In genomic region chr5:172342907-172343306, GRCh38 we compare ENCODE assay signal across 14 cellular contexts. TPM values are rescaled to one million over a fixed set of nuclear protein-coding genes. Genes with fewer than 3 reads are reported as not detected.
DNase-seq lines count a peak whose midpoint lies in the region; TF ChIP-seq lines count a peak whose summit lies in the region.
"Had no signal": no experiment of that assay in that cellular context is flagged by ENCODE, and none has a peak within 500 bp of the region (broad histone marks: within the 10 kb centered on the region; RNA-seq: fewer than 3 reads in every experiment).

No MANE protein-coding gene starts in this region.

- H3K4me3 Mint-ChIP-seq in brain = no peak overlapping the region
- H3K4me3 Mint-ChIP-seq: CD14-positive monocyte had no signal

- H3F3A ChIP-seq in neural cell (ENCODE audit: insufficient read depth, low read length, poor library complexity, severe bottlenecking) = no peaks in the 10 kb centered on the region

- POLR2A ChIA-PET in HEK293T (lab: Yijun Ruan, JAX) = no interaction called here

- H3K27me3 ChIP-seq in BE2C (no peaks in the 10 kb centered on the region), neural cell (ENCODE audit: insufficient read depth, low read depth, low read length) (no peaks in the 10 kb centered on the region)

- H3K36me3 Mint-ChIP-seq in brain = peaks cover 78% of the 10 kb centered on the region
- H3K36me3 Mint-ChIP-seq: CD14-positive monocyte had no signal

- TF ChIP-seq EP300 in neural cell (conservative IDR thresholded peaks at IDR 0.05; ENCODE audit: poor library complexity, severe bottlenecking) = no peak

- no peak overlapping the region for H2AFZ ChIP-seq in neural cell (ENCODE audit: low read depth, low read length)

- no peak for TF ChIP-seq RAD21 in neural cell (conservative IDR thresholded peaks at IDR 0.05)

- H3K79me2 ChIP-seq in neural cell (replicated peaks; ENCODE audit: insufficient read depth, low read length) = no peaks in the 10 kb centered on the region

- DNase-seq in BE2C = peak; percentile 39
- no peak for DNase-seq in HEK293T (ENCODE audit: extremely low spot score)
- DNase-seq in kidney glomerular epithelial cell (lab: John Stamatoyannopoulos, UW) = no peak
- no peak for DNase-seq in stimulated activated CD4-positive, alpha-beta T cell treated with anti-CD3 and anti-CD28 coated beads, Interleukin-2, amount 100 ng/mL, for 24 hours
- DNase-seq in Kasumi-1 (lab: John Stamatoyannopoulos, UW) = no peak
- DNase-seq: COR-L47, GOT3, KBM-7, NCI-H1694, NCI-H82, SW 1271 had no signal

- no peaks in the 10 kb centered on the region for H3K27me3 Mint-ChIP-seq in brain

- H3K27ac ChIP-seq in neural cell (ENCODE audit: low read length) = no peak overlapping the region

- CTCF ChIA-PET in HEK293T (lab: Yijun Ruan, JAX) = interaction anchor here (0.7 kb wide), 1 partner anchor 9 kb away, joined by 3 read pairs; no protein-coding TSS in a partner anchor

- H3K4me3 ChIP-seq in BE2C (ENCODE audit: low read depth, low read length) (no peak overlapping the region), neural cell (ENCODE audit: low read length) (no peak overlapping the region)

- TF ChIP-seq CTCF in BE2C (IDR thresholded peaks at IDR 0.05; ENCODE audit: low read depth, low read length) = no peak
- no peak for TF ChIP-seq CTCF in brain (conservative IDR thresholded peaks at IDR 0.05)
- TF ChIP-seq CTCF in neural cell (IDR thresholded peaks at IDR 0.05; ENCODE audit: poor library complexity, severe bottlenecking) = no peak

- no peaks in the 10 kb centered on the region for H3K9me3 Mint-ChIP-seq in brain
- H3K9me3 Mint-ChIP-seq: CD14-positive monocyte had no signal

- H3K4me2 ChIP-seq in neural cell (ENCODE audit: low read length) = no peak overlapping the region

- H3K4me1 Mint-ChIP-seq in brain = no peaks in the 10 kb centered on the region
- H3K4me1 Mint-ChIP-seq: CD14-positive monocyte had no signal

- H3K9me2 ChIP-seq in neural cell (ENCODE audit: insufficient read depth, low read length) = no peaks in the 10 kb centered on the region

- no peaks in the 10 kb centered on the region for H4K20me1 ChIP-seq in neural cell (ENCODE audit: insufficient read depth)

- peak overlapping the region in 3 of 5 experiments; percentile 18 to 85 (median 57) for H3K27ac Mint-ChIP-seq in brain

- H3K4me1 ChIP-seq in BE2C = no peaks in the 10 kb centered on the region

- H3K9me3 ChIP-seq in BE2C (no peaks in the 10 kb centered on the region), neural cell (ENCODE audit: low read length) (no peaks in the 10 kb centered on the region)

- no peaks in the 10 kb centered on the region for H3K36me3 ChIP-seq in BE2C
- H3K36me3 ChIP-seq in neural cell (ENCODE audit: insufficient read depth, low read length) = peaks cover 14% of the 10 kb centered on the region

- H3K9ac ChIP-seq in neural cell (ENCODE audit: low read length) = no peak overlapping the region

TF ChIP-seq in HEK293T, 16 proteins besides CTCF, POLR2A, EP300 and RAD21:
- peak; percentile 46 for TF ChIP-seq PKNOX1 (IDR thresholded peaks at IDR 0.05)
- TF ChIP-seq CTBP1 (IDR thresholded peaks at IDR 0.05; ENCODE audit: borderline replicate concordance) = no peak

TF ChIP-seq in neural cell, 6 proteins besides CTCF, POLR2A, EP300 and RAD21:
- TF ChIP-seq POLR2AphosphoS5 (IDR thresholded peaks at IDR 0.05) (peak; percentile 19), EZH2 (IDR thresholded peaks at IDR 0.05; ENCODE audit: borderline replicate concordance, insufficient read depth, low read length, poor library complexity, severe bottlenecking) (no peak)
- TF ChIP-seq, protein P1, sequence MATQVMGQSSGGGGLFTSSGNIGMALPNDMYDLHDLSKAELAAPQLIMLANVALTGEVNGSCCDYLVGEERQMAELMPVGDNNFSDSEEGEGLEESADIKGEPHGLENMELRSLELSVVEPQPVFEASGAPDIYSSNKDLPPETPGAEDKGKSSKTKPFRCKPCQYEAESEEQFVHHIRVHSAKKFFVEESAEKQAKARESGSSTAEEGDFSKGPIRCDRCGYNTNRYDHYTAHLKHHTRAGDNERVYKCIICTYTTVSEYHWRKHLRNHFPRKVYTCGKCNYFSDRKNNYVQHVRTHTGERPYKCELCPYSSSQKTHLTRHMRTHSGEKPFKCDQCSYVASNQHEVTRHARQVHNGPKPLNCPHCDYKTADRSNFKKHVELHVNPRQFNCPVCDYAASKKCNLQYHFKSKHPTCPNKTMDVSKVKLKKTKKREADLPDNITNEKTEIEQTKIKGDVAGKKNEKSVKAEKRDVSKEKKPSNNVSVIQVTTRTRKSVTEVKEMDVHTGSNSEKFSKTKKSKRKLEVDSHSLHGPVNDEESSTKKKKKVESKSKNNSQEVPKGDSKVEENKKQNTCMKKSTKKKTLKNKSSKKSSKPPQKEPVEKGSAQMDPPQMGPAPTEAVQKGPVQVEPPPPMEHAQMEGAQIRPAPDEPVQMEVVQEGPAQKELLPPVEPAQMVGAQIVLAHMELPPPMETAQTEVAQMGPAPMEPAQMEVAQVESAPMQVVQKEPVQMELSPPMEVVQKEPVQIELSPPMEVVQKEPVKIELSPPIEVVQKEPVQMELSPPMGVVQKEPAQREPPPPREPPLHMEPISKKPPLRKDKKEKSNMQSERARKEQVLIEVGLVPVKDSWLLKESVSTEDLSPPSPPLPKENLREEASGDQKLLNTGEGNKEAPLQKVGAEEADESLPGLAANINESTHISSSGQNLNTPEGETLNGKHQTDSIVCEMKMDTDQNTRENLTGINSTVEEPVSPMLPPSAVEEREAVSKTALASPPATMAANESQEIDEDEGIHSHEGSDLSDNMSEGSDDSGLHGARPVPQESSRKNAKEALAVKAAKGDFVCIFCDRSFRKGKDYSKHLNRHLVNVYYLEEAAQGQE (IDR thresholded peaks at IDR 0.05; ENCODE audit: borderline replicate concordance) = no peak

RNA-seq across cellular contexts. Expression of gene UBTD2, which starts 59.3 kb away (rescaled TPM):
- 22.3 TPM for polyA plus RNA-seq in BE2C (2012; ENCODE audit: insufficient read depth, insufficient read length, low read depth)
- polyA plus RNA-seq in brain (ENCODE audit: insufficient read depth, low read depth, low replicate concordance) = 11.3 TPM
- polyA plus RNA-seq in neural cell = 84.7 and 89.9 TPM in 2 replicates
- 120 and 127 TPM in 2 replicates for polyA minus RNA-seq in neural cell
